1 cellular context compared by ENCODE assay signal in the genomic region with DNA sequence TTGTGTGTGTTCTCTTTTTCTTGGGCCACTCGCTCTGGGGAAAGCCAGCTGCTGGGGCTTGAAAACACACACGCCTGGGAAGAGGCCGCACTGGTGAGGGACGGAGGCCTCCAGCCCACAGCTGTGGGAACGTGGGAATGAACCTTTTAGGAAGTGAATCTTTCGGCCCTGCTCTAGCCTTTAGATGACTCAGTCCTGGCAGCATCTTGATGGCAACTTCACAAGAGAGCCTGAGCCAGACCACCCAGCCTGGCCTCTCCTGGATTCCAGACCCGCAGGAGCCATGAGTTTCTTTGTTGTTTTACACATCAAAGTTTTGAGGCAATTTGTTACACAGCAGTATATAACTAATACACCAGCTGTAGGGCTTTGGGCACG.
TF ChIP-seq lines count a peak whose summit lies in the region.

No MANE protein-coding gene starts in this region.

TF ChIP-seq in H1, 55 proteins besides CTCF, POLR2A, EP300 and RAD21:
- no peak for TF ChIP-seq NANOG (IDR thresholded peaks at IDR 0.05; ENCODE audit: insufficient read depth, low read depth, low read length, poor library complexity, severe bottlenecking)
- no peak for TF ChIP-seq TAF1 (IDR thresholded peaks at IDR 0.05; ENCODE audit: low read depth, low read length)
- TF ChIP-seq, protein P1, sequence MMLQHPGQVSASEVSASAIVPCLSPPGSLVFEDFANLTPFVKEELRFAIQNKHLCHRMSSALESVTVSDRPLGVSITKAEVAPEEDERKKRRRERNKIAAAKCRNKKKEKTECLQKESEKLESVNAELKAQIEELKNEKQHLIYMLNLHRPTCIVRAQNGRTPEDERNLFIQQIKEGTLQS (IDR thresholded peaks at IDR 0.05; ENCODE audit: insufficient read depth, low read depth, low read length), result no peak
- no peak for TF ChIP-seq CTBP2 (IDR thresholded peaks at IDR 0.05; ENCODE audit: borderline replicate concordance, insufficient read depth, insufficient read length, low read length)
- no peak for TF ChIP-seq CHD1 (IDR thresholded peaks at IDR 0.05; ENCODE audit: low read depth, low read length)
- no peak for TF ChIP-seq ASH2L (IDR thresholded peaks at IDR 0.05; ENCODE audit: low read length)
- no peak for TF ChIP-seq KDM4A (IDR thresholded peaks at IDR 0.05; ENCODE audit: low read depth, low read length, severe bottlenecking)
- TF ChIP-seq NRF1 (IDR thresholded peaks at IDR 0.05; ENCODE audit: low read depth, low read length), result no peak
- no peak for TF ChIP-seq CBX5 (IDR thresholded peaks at IDR 0.05; ENCODE audit: low read depth, low read length)
- no peak for TF ChIP-seq TBP (IDR thresholded peaks at IDR 0.05; ENCODE audit: low read depth, low read length)
- TF ChIP-seq JUND (IDR thresholded peaks at IDR 0.05; ENCODE audit: low read length), result no peak
